Comparison of ENCODE assay signal across 1 cellular context in the genomic region with DNA sequence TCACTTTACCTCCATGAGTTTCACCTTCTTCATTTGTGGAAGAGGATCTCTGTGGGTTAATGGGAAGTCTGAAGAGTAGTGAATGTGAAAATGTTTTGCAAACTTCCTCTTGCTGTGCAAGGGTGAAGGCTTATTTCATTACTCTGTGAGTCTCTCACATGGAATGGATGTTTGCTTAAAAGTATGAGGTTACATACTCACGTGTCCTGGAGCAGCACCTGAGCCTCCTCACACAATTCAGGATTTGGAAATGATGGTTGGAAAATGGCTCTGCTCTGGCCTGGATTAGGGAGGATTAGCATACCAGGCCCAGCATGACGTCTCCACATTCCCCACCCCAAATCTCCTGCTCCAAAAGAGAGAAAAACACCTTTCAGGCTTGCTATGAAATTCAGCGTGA.
TF ChIP-seq lines count a peak whose summit lies in the region.

No MANE protein-coding gene starts in this region.

TF ChIP-seq in H1, 55 proteins besides CTCF, POLR2A, EP300 and RAD21:
- 0 out of 4 replicates have a peak, but pooled peaks of 1 of the 2 experiments have one; percentile 42 for TF ChIP-seq HDAC2 (IDR thresholded peaks at IDR 0.05; ENCODE audit: borderline replicate concordance in 1 of 2, low read depth in 2 of 2, low read length in 2 of 2)
- TF ChIP-seq TEAD4 (IDR thresholded peaks at IDR 0.05; ENCODE audit: low read depth, low read length) = peak; percentile 97
- TF ChIP-seq PHF8 (conservative IDR thresholded peaks at IDR 0.05; ENCODE audit: low read depth, low read length) = no peak
- no peak for TF ChIP-seq MAFK (IDR thresholded peaks at IDR 0.05; ENCODE audit: low read depth, low read length)
- TF ChIP-seq CHD1 (IDR thresholded peaks at IDR 0.05; ENCODE audit: low read depth, low read length) = no peak
- no peak for TF ChIP-seq SP1 (IDR thresholded peaks at IDR 0.05; ENCODE audit: low read depth, low read length)
- TF ChIP-seq TCF12 (IDR thresholded peaks at IDR 0.05; ENCODE audit: low read depth, low read length) = 0 out of 2 replicates have a peak, but pooled peaks have one; percentile 49
- TF ChIP-seq NRF1 (IDR thresholded peaks at IDR 0.05; ENCODE audit: low read depth, low read length) = no peak
- TF ChIP-seq SIX5 (IDR thresholded peaks at IDR 0.05; ENCODE audit: low read depth, low read length) = no peak
